In the genomic region with DNA sequence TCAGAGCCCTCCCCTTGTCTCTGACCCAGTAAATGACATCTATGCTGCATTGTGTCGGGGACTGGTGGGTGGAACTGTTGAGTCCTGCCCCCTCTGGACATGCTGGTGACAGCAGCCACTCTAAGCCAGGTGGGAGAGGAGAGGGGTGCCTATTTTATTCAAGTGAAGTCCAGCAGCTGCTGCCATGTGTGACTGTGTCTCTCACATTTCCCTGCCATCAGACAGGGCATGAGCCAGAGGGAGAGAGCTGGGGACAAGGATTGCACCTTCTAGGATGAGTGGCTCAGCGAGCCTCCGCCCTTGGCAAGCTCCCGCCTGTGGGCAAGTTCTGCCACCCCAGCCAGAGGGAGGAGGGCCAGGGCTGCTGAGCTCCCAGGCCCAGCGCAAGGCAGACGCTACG, we compare ENCODE assay signal across 2 cellular contexts.
TF ChIP-seq lines count a peak whose summit lies in the region.

No MANE protein-coding gene starts in this region.

TF ChIP-seq in SK-N-SH, 30 proteins besides CTCF, POLR2A, EP300 and RAD21 (continued from another document):
- TF ChIP-seq, protein P1, sequence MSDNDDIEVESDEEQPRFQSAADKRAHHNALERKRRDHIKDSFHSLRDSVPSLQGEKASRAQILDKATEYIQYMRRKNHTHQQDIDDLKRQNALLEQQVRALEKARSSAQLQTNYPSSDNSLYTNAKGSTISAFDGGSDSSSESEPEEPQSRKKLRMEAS (IDR thresholded peaks at IDR 0.05; ENCODE audit: low read depth), result no peak
- TF ChIP-seq, protein P2, sequence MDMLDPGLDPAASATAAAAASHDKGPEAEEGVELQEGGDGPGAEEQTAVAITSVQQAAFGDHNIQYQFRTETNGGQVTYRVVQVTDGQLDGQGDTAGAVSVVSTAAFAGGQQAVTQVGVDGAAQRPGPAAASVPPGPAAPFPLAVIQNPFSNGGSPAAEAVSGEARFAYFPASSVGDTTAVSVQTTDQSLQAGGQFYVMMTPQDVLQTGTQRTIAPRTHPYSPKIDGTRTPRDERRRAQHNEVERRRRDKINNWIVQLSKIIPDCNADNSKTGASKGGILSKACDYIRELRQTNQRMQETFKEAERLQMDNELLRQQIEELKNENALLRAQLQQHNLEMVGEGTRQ (IDR thresholded peaks at IDR 0.05; ENCODE audit: borderline replicate concordance, low read depth, low read length), result no peak
- no peak for TF ChIP-seq SMC3 (IDR thresholded peaks at IDR 0.05; ENCODE audit: low read depth, low read length)

TF ChIP-seq in SK-N-SH treated with all-trans-retinoic acid at 6 μM for 48 hours, 23 proteins besides CTCF, POLR2A, EP300 and RAD21 (continued from another document):
- TF ChIP-seq, protein P3, sequence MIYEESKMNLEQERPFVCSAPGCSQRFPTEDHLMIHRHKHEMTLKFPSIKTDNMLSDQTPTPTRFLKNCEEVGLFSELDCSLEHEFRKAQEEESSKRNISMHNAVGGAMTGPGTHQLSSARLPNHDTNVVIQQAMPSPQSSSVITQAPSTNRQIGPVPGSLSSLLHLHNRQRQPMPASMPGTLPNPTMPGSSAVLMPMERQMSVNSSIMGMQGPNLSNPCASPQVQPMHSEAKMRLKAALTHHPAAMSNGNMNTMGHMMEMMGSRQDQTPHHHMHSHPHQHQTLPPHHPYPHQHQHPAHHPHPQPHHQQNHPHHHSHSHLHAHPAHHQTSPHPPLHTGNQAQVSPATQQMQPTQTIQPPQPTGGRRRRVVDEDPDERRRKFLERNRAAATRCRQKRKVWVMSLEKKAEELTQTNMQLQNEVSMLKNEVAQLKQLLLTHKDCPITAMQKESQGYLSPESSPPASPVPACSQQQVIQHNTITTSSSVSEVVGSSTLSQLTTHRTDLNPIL (CRISPR knock-in tag; IDR thresholded peaks at IDR 0.05; ENCODE audit: low read depth), result no peak
